ENCODE assay signal across 8 cellular contexts in genomic region chr22:36355362-36355761, GRCh38.
DNase-seq lines count a peak whose midpoint lies in the region; TF ChIP-seq lines count a peak whose summit lies in the region.

No MANE protein-coding gene starts in this region.

- peaks cover 100% of the 10 kb centered on the region for H3K79me2 ChIP-seq in MM.1S (ENCODE audit: low read length)

- H2AFZ ChIP-seq in MM.1S (ENCODE audit: low read length): no peak overlapping the region

- peak; percentile 45 for DNase-seq in MM.1S
- DNase-seq in cardiac fibroblast (ENCODE audit: low read depth in 2 of 2): peak; percentile 54 to 73
- DNase-seq in NCI-H345 (lab: John Stamatoyannopoulos, UW): no peak
- DNase-seq in NCI-H748 (lab: John Stamatoyannopoulos, UW; ENCODE audit: unreplicated experiment): no peak
- no peak for DNase-seq in germinal center (ENCODE audit: low spot score)
- DNase-seq in OCI-M2 (lab: John Stamatoyannopoulos, UW; ENCODE audit: unreplicated experiment): no peak

- H3K36me3 ChIP-seq in MM.1S (replicated peaks; ENCODE audit: insufficient read depth, low read length) (0 out of 2 replicates have a peak, but pooled peaks cover 3% of the 10 kb centered on the region), muscle layer of colon (ENCODE audit: insufficient read depth, low read length) (no peaks in the 10 kb centered on the region)

- H3K9me2 ChIP-seq in MM.1S (replicated peaks; ENCODE audit: insufficient read depth, low read length): no peaks in the 10 kb centered on the region

- H3F3A ChIP-seq in MM.1S (ENCODE audit: insufficient read depth, low read length): peaks cover 43% of the 10 kb centered on the region

- H3K4me1 ChIP-seq in MM.1S (ENCODE audit: low read length) (peaks cover 54% of the 10 kb centered on the region), muscle layer of colon (ENCODE audit: insufficient read depth, low read length) (peaks cover 91% of the 10 kb centered on the region)

- H3K9ac ChIP-seq in MM.1S (ENCODE audit: low read length) (peak overlapping the region; percentile 47; the same call in 1 of the 2 replicates), muscle layer of colon (ENCODE audit: low read length) (peak overlapping the region; percentile 59)

- H3K27ac ChIP-seq in 22Rv1: peak overlapping the region; percentile 8; the same call in 1 of the 2 replicates
- H3K27ac ChIP-seq in MM.1S (ENCODE audit: low read length): peak overlapping the region; percentile 85
- peak overlapping the region; percentile 80 for H3K27ac ChIP-seq in muscle layer of colon (ENCODE audit: low read depth, low read length)

- H3K9me3 ChIP-seq in MM.1S (replicated peaks; ENCODE audit: insufficient read depth, low read length) (no peaks in the 10 kb centered on the region), muscle layer of colon (ENCODE audit: low read length) (no peaks in the 10 kb centered on the region)

- peak overlapping the region; percentile 73 for H3K4me2 ChIP-seq in MM.1S (ENCODE audit: low read depth, low read length)

- TF ChIP-seq CTCF in 22Rv1 (IDR thresholded peaks at IDR 0.05): no peak
- no peak for TF ChIP-seq CTCF in MM.1S (IDR thresholded peaks at IDR 0.05; ENCODE audit: low read length)
- no peak for TF ChIP-seq CTCF in cardiac fibroblast (IDR thresholded peaks at IDR 0.05; ENCODE audit: low read depth, low read length)

- peaks cover 53% of the 10 kb centered on the region for H4K20me1 ChIP-seq in MM.1S (ENCODE audit: insufficient read depth, low read length)

- peak overlapping the region; percentile 28 for H3K4me3 ChIP-seq in MM.1S (ENCODE audit: low read length)
- no peak overlapping the region for H3K4me3 ChIP-seq in cardiac fibroblast (replicated peaks in 1 of 2; ENCODE audit: low read depth in 2 of 2, low read length in 2 of 2)
- peak overlapping the region in 1 of 2 donors; percentile 47 for H3K4me3 ChIP-seq in muscle layer of colon (ENCODE audit: low read depth in 1 of 2, low read length in 2 of 2)

- H3K27me3 ChIP-seq in MM.1S (replicated peaks; ENCODE audit: insufficient read depth, low read length) (no peaks in the 10 kb centered on the region), muscle layer of colon (ENCODE audit: control insufficient read depth in 1 of 2, insufficient read depth in 2 of 2, low read length in 2 of 2) (no peaks in the 10 kb centered on the region)

Comparison
In these comparisons a context has a peak if more than half of its experiments do, and no peak if none do; other contexts are left out.
1. H3K27ac ChIP-seq: peak in every context shown above with its lines; median percentile 85 in MM.1S; 80 in muscle layer of colon; 8 in 22Rv1.
2. DNase-seq: peak in MM.1S (single experiment) and cardiac fibroblast (2 of 2); none in NCI-H345 (single experiment), NCI-H748 (single experiment), germinal center (single experiment) and OCI-M2 (single experiment).